In genomic region chr1:202010042-202011015, GRCh38 we compare ENCODE assay signal across 8 cellular contexts. TPM values are rescaled to one million over a fixed set of nuclear protein-coding genes. Genes with fewer than 3 reads are reported as not detected.
A peak's percentile ranks its signal among the peaks of the same experiment; 100 is the strongest.
DNase-seq lines count a peak whose midpoint lies in the region; ATAC-seq, FAIRE-seq and TF ChIP-seq lines count a peak whose summit lies in the region.

TSS of gene ELF3 (plus strand) at chr1:202010587. CDS start at chr1:202011137, 550 bp downstream.

- peaks cover 11% of the 10 kb centered on the region; the same call in 1 of the 2 replicates for H4K20me1 ChIP-seq in K562 (replicated peaks; ENCODE audit: control insufficient read depth, insufficient read depth, low read length)

- no peak for TF ChIP-seq RAD21 in K562 (CRISPR knock-in tag; conservative IDR thresholded peaks at IDR 0.05 in 1 of 2, IDR thresholded peaks at IDR 0.05 in 1 of 2)

- no peak within 1 kb of the TSS for H2AFZ ChIP-seq in K562 (ENCODE audit: low read depth, low read length)

- no peak within 1 kb of the TSS for H3K27ac ChIP-seq in K562 (ENCODE audit: extremely low read depth, low read depth, low read length)
- H3K27ac ChIP-seq in CD4-positive, alpha-beta memory T cell (ENCODE audit: low read depth, low read length) = no peak within 1 kb of the TSS

- H3K79me2 ChIP-seq in K562 (ENCODE audit: control insufficient read depth, insufficient read depth, low read length) = no peaks in the 10 kb centered on the region

- H3K9me1 ChIP-seq in K562 (ENCODE audit: control insufficient read depth, insufficient read depth, low read length) = no peaks in the 10 kb centered on the region

- H3K4me1 Mint-ChIP-seq in CD4-positive, alpha-beta memory T cell = no peaks in the 10 kb centered on the region

- in situ Hi-C loops in K562 (cut with MboI) = no loop called here

- POLR2A ChIA-PET in K562 (lab: Yijun Ruan, JAX) = interaction anchor here (0.6 to 1.0 kb wide), 3 partner anchors 9 to 126 kb away, joined by 3 read pairs; no protein-coding TSS in a partner anchor
- POLR2A ChIA-PET in CD4-positive, alpha-beta memory T cell (lab: Charles Lee; ENCODE audit: partially characterized antibody) = no interaction called here

- no peak for FAIRE-seq in K562 (lab: Jason Lieb, UNC)

- peaks cover 0 to 2% of the 10 kb centered on the region in 2 donors for H3K27me3 Mint-ChIP-seq in CD4-positive, alpha-beta memory T cell

- intact Hi-C loops in K562 (cut with micrococcal nuclease) (no loop called here), mucosa of descending colon (cut with DNase I, micrococcal nuclease) (no loop called here)
- intact Hi-C loops in CD4-positive, alpha-beta memory T cell (cut with micrococcal nuclease) = no loop called here

- H3K27me3 ChIP-seq in K562 (ENCODE audit: control insufficient read depth in 2 of 2, insufficient read depth in 2 of 2, low read length in 2 of 2) = peaks cover 0 to 9% of the 10 kb centered on the region in 2 experiments; a peak in 1 of 5 replicates
- no peaks in the 10 kb centered on the region for H3K27me3 ChIP-seq in CD4-positive, alpha-beta memory T cell (ENCODE audit: insufficient read depth, low read length)

- H3K9me3 ChIP-seq in K562 (replicated peaks; ENCODE audit: control insufficient read depth, insufficient read depth, low read depth, low read length) (no peaks in the 10 kb centered on the region), mucosa of descending colon (no peaks in the 10 kb centered on the region)
- H3K9me3 ChIP-seq in CD4-positive, alpha-beta memory T cell (ENCODE audit: control insufficient read depth in 1 of 2, low read length in 2 of 2) = no peaks in the 10 kb centered on the region

- no peaks in the 10 kb centered on the region for H3K9me3 Mint-ChIP-seq in CD4-positive, alpha-beta memory T cell

- H3K4me2 ChIP-seq in K562 (ENCODE audit: insufficient read depth, low read length) = no peak within 1 kb of the TSS

- ATAC-seq in GM21737 (IDR thresholded peaks at IDR 0.05; ENCODE audit: unreplicated experiment) (peak; percentile 72), K562 (peak; percentile 16; the same call in 1 of the 3 replicates), mucosa of descending colon (peak; percentile 69)

- H3K36me3 ChIP-seq in K562 (ENCODE audit: control insufficient read depth, insufficient read depth, low read length) (peaks cover 9% of the 10 kb centered on the region; the same call in 1 of the 3 replicates), mucosa of descending colon (ENCODE audit: low read depth) (no peaks in the 10 kb centered on the region)
- H3K36me3 ChIP-seq in CD4-positive, alpha-beta memory T cell (ENCODE audit: insufficient read depth, low read length) = peaks cover 3% of the 10 kb centered on the region

- TF ChIP-seq POLR2A in GM10847 (IDR thresholded peaks at IDR 0.05; ENCODE audit: extremely low read depth, insufficient read length) = peak; percentile 31
- TF ChIP-seq POLR2A in K562 (conservative IDR thresholded peaks at IDR 0.05) = no peak

- peaks cover 15 to 34% of the 10 kb centered on the region in 2 experiments; a peak in 4 of 5 replicates for H3K4me1 ChIP-seq in K562 (replicated peaks in 1 of 2; ENCODE audit: control insufficient read depth in 2 of 2, insufficient read depth in 2 of 2, low read length in 2 of 2)
- no peaks in the 10 kb centered on the region for H3K4me1 ChIP-seq in mucosa of descending colon (ENCODE audit: low read depth)
- no peaks in the 10 kb centered on the region for H3K4me1 ChIP-seq in CD4-positive, alpha-beta memory T cell (ENCODE audit: insufficient read depth, low read length)

- H3K36me3 Mint-ChIP-seq in CD4-positive, alpha-beta memory T cell = peaks cover 8 to 18% of the 10 kb centered on the region in 2 donors

- no peak within 1 kb of the TSS for H3K4me3 Mint-ChIP-seq in CD4-positive, alpha-beta memory T cell

- no peak for TF ChIP-seq EP300 in K562 (IDR thresholded peaks at IDR 0.05; ENCODE audit: low read length)

- WGBS in K562 (ENCODE audit: insufficient coverage, low coverage, missing lambda C conversion rate) = 54% methylated on average over 24 of the region's 24 CpGs

- peak; percentile 43 for DNase-seq in NAMALWA (ENCODE audit: low spot score)
- DNase-seq in K562 (ENCODE audit: extremely low read depth in 1 of 4, low spot score in 3 of 4) = no peak
- peak; percentile 91 to 92 (median 91) for DNase-seq in mucosa of descending colon
- DNase-seq in CD4-positive, alpha-beta memory T cell = no peak
- DNase-seq in cerebellar nuclear complex (lab: John Stamatoyannopoulos, UW) = no peak
- no peak for DNase-seq in stimulated activated CD4-positive, alpha-beta T cell treated with anti-CD3 and anti-CD28 coated beads, Interleukin-4, amount 100 ng/mL, for 24 hours

- CTCF ChIA-PET in K562 (lab: Yijun Ruan, JAX; ENCODE audit: low intra/inter-chr PET ratio) = interaction anchor here (0.6 to 4.6 kb wide), 6 partner anchors 11 to 125 kb away, joined by 3 to 66 read pairs (median 10); partner anchors contain the start of gene GPR37L1
- CTCF ChIA-PET in CD4-positive, alpha-beta memory T cell (lab: Charles Lee; ENCODE audit: partially characterized antibody) = interaction anchor here (0.9 to 4.1 kb wide), 4 partner anchors 11 to 124 kb away, joined by 3 to 24 read pairs (median 3); no protein-coding TSS in a partner anchor

- H3K4me3 ChIP-seq in K562 = no peak within 1 kb of the TSS
- H3K4me3 ChIP-seq in mucosa of descending colon = peak within 1 kb of the TSS; percentile 81
- H3K4me3 ChIP-seq in CD4-positive, alpha-beta memory T cell (ENCODE audit: low read length in 2 of 2) = no peak within 1 kb of the TSS

- BruUV-seq in K562 (replicated peaks; lab: Mats Ljungman, UMichigan) = no TSS peak

- peak within 1 kb of the TSS in 1 of 7 donors; percentile 43 for H3K27ac Mint-ChIP-seq in CD4-positive, alpha-beta memory T cell

- no peak within 1 kb of the TSS; a peak in 1 of 4 replicates for H3K9ac ChIP-seq in K562 (ENCODE audit: insufficient read depth in 1 of 2, low read depth in 2 of 2, low read length in 2 of 2)

- no peak for TF ChIP-seq CTCF in K562 (IDR thresholded peaks at IDR 0.05 in 2 of 3, conservative IDR thresholded peaks at IDR 0.05 in 1 of 3; ENCODE audit: insufficient read depth in 2 of 3, low read depth in 1 of 3, low read length in 3 of 3)
- TF ChIP-seq CTCF in mucosa of descending colon (IDR thresholded peaks at IDR 0.05) = no peak

TF ChIP-seq in K562, 482 proteins besides CTCF, POLR2A, EP300 and RAD21 (continues in another document):
- TF ChIP-seq ZBTB26 (CRISPR knock-in tag; IDR thresholded peaks at IDR 0.05) = no peak

RNA-seq across cellular contexts. Expression of gene ELF3, which starts in this region (rescaled TPM):
- 1.2 and 3.1 TPM in 2 replicates for total RNA-seq in K562 (2011; cell fraction: chromatin; rRNA removed; ENCODE audit: low replicate concordance)
- total RNA-seq in K562 (2011; cell fraction: nucleolus; rRNA removed) = 1.8 and 2.3 TPM in 2 replicates
- 0.73 and 1.3 TPM in 2 replicates for total RNA-seq in K562 (2011; cell fraction: nucleoplasm; rRNA removed)
- 0.16 TPM in 1 of 2 replicates, not detected in the other for total RNA-seq in K562 (2014; rRNA removed)
- 0.07 TPM in 1 of 2 replicates, not detected in the other for total RNA-seq in K562 (2014; rRNA removed; fragmentation: Illumina TruSeq; extraction: Trizol)
- 0.07 and 0.15 TPM in 2 replicates for total RNA-seq in K562 (2015; rRNA removed; fragmentation: Illumina TruSeq; extraction: Trizol)
- total RNA-seq in K562 (2021) = 0.63 and 1.2 TPM in 2 replicates
- 0.47 and 0.87 TPM in 2 replicates for polyA plus RNA-seq in K562 (2011; rRNA removed)
- 0.94 and 1.2 TPM in 2 replicates for polyA plus RNA-seq in K562 (2011; cell fraction: cytosol; rRNA removed)
- polyA plus RNA-seq in K562 (2011; cell fraction: nucleus; rRNA removed) = 1.6 and 2.7 TPM in 2 replicates
- 0.35 and 1.9 TPM in 2 replicates for polyA plus RNA-seq in K562 (2012)
- polyA plus RNA-seq in K562 (2014; fragmentation: Illumina TruSeq; extraction: Trizol) = 0.15 TPM in 1 of 2 replicates, not detected in the other
- polyA plus RNA-seq in K562 (2014; fragmentation: Nextera tagmentation; extraction: Ambion mirVana) = not detected
- 0.03 TPM in 1 of 2 replicates, not detected in the other for polyA plus RNA-seq in K562 (2014; rRNA removed)
- polyA minus RNA-seq in K562 (2011; rRNA and poly(A)+ RNA removed) = 0.21 and 0.54 TPM in 2 replicates
- polyA minus RNA-seq in K562 (2011; cell fraction: cytosol; rRNA and poly(A)+ RNA removed) = 0.67 TPM in 1 of 2 replicates, not detected in the other
- polyA minus RNA-seq in K562 (2011; cell fraction: nucleus; rRNA and poly(A)+ RNA removed) = 0.94 and 1.00 TPM in 2 replicates
- 1,000 to 10,000 TPM in 2 of 3 donors, 100 to 1,000 TPM in 1; 623 to 1,741 (median 1,105) TPM for total RNA-seq in mucosa of descending colon
- 1 to 10 TPM in 1 of 2 experiments, under 1 TPM in 1; 0.33 to 1.1 TPM for total RNA-seq in CD4-positive, alpha-beta memory T cell
- under 1 TPM in 1 of 2 donors, not detected in 1; 0.17 TPM for polyA plus RNA-seq in CD4-positive, alpha-beta memory T cell

Comparison
In these comparisons a context has a peak if more than half of its experiments do, and no peak if none do; other contexts are left out.
1. RNA of gene ELF3 (total RNA-seq): 623 to 1,741 TPM in mucosa of descending colon; 0.33 to 1.1 TPM in CD4-positive, alpha-beta memory T cell and 0.07 to 3.1 TPM in K562; every median in the first group is over 100 times any median in the second.
2. ATAC-seq: peak in every context shown above with its lines; median percentile 72 in GM21737; 69 in mucosa of descending colon; 16 in K562.
3. DNase-seq: peak in NAMALWA (single experiment) and mucosa of descending colon (3 of 3); none in K562 (0 of 4), CD4-positive, alpha-beta memory T cell (0 of 5), cerebellar nuclear complex (0 of 2) and stimulated activated CD4-positive, alpha-beta T cell treated with anti-CD3 and anti-CD28 coated beads, Interleukin-4, amount 100 ng/mL, for 24 hours (single experiment).